Comparison of ENCODE assay signal across 21 cellular contexts in genomic region chr18:38539871-38540270, GRCh38.
DNase-seq lines count a peak whose midpoint lies in the region; ATAC-seq, FAIRE-seq and TF ChIP-seq lines count a peak whose summit lies in the region.
"Had no signal": no experiment of that assay in that cellular context is flagged by ENCODE, and none has a peak within 500 bp of the region (broad histone marks: within the 10 kb centered on the region; RNA-seq: fewer than 3 reads in every experiment).

No MANE protein-coding gene starts in this region.

- in situ Hi-C loops in G401 (cut with HindIII; ENCODE audit: low sequenced_read_pairs), result no loop called here

- no peak for DNase-seq in D721Med (ENCODE audit: insufficient read length, low spot score)
- DNase-seq in G401 (ENCODE audit: low spot score), result peak; percentile 63
- peak; percentile 28 for DNase-seq in NCI-H82 treated with DMSO at 0.1 percent for 48 hours (lab: John Stamatoyannopoulos, UW; ENCODE audit: unreplicated experiment)
- DNase-seq in cerebellum (ENCODE audit: low spot score), result peak; percentile 23
- no peak for DNase-seq in central memory CD4-positive, alpha-beta T cell
- DNase-seq in RCC 7860 (ENCODE audit: low spot score), result no peak
- DNase-seq in COR-L47 (lab: John Stamatoyannopoulos, UW), result no peak
- DNase-seq: Caco-2; CD4-positive, CD25-positive, alpha-beta regulatory T cell; CD8-positive, alpha-beta memory T cell; DND-41; EL; H9; IMR-90 had no signal

- ATAC-seq in HG03439 (IDR thresholded peaks at IDR 0.05; ENCODE audit: unreplicated experiment), result no peak
- ATAC-seq: K562 had no signal

- FAIRE-seq in D721Med (lab: Jason Lieb, UNC), result peak; percentile 41
- FAIRE-seq in RCC 7860 (lab: Jason Lieb, UNC), result no peak
- FAIRE-seq: G401.6, GM12891, GM19239, H1, HTR-8/SVneo, K562 had no signal

- no peak for TF ChIP-seq CTCF in D721Med (IDR thresholded peaks at IDR 0.05; ENCODE audit: insufficient read depth, missing control alignments)

Comparison
In these comparisons a context has a peak if more than half of its experiments do, and no peak if none do; other contexts are left out.
1. DNase-seq: peak in G401 (single experiment), NCI-H82 treated with DMSO at 0.1 percent for 48 hours (single experiment) and cerebellum (single experiment); none in D721Med (single experiment), central memory CD4-positive, alpha-beta T cell (single experiment), RCC 7860 (single experiment) and COR-L47 (single experiment).